ENCODE assay signal across 8 cellular contexts in genomic region chr17:44688675-44689491, GRCh38. TPM values are rescaled to one million over a fixed set of nuclear protein-coding genes. Genes with fewer than 3 reads are reported as not detected.
DNase-seq lines count a peak whose midpoint lies in the region; ATAC-seq and TF ChIP-seq lines count a peak whose summit lies in the region.

No MANE protein-coding gene starts in this region.

- H3K9me2 ChIP-seq in Karpas-422 (replicated peaks; ENCODE audit: insufficient read depth, low read length), result no peaks in the 10 kb centered on the region

- no peaks in the 10 kb centered on the region for H3K9me3 Mint-ChIP-seq in type B pancreatic cell

- DNase-seq in activated CD4-positive, CD25-positive, alpha-beta regulatory T cell (lab: John Stamatoyannopoulos, UW), result no peak
- peak; percentile 52 for DNase-seq in Karpas-422
- no peak for DNase-seq in breast epithelium (ENCODE audit: low spot score in 2 of 2)
- DNase-seq in lower lobe of right lung, result no peak
- DNase-seq in type B pancreatic cell (ENCODE audit: extremely low spot score, unreplicated experiment), result no peak
- no peak for DNase-seq in LoVo (ENCODE audit: low spot score)

- H2AFZ ChIP-seq in Karpas-422 (ENCODE audit: low read length), result peak overlapping the region; percentile 86

- H3K4me1 Mint-ChIP-seq in type B pancreatic cell (ENCODE audit: unreplicated experiment), result peaks cover 15% of the 10 kb centered on the region

- no peaks in the 10 kb centered on the region for H3K9me3 ChIP-seq in Karpas-422 (ENCODE audit: low read length)
- no peaks in the 10 kb centered on the region for H3K9me3 ChIP-seq in breast epithelium
- H3K9me3 ChIP-seq in lower lobe of right lung, result no peaks in the 10 kb centered on the region

- peaks cover 4% of the 10 kb centered on the region for H3K36me3 Mint-ChIP-seq in type B pancreatic cell

- peak overlapping the region; percentile 97 for H3K4me2 ChIP-seq in Karpas-422 (ENCODE audit: low read depth, low read length, poor library complexity, severe bottlenecking)

- no peaks in the 10 kb centered on the region for H3K27me3 Mint-ChIP-seq in type B pancreatic cell

- H3K27me3 ChIP-seq in Karpas-422 (ENCODE audit: low read length) (no peaks in the 10 kb centered on the region), breast epithelium (no peaks in the 10 kb centered on the region), lower lobe of right lung (ENCODE audit: low read depth) (no peaks in the 10 kb centered on the region)

- peak overlapping the region; percentile 99 for H3K4me3 Mint-ChIP-seq in type B pancreatic cell

- intact Hi-C loops in breast epithelium (cut with DNase I; ENCODE audit: low total_unique reads) (no loop called here), lower lobe of right lung (cut with DNase I) (no loop called here)

- TF ChIP-seq CTCF in breast epithelium (IDR thresholded peaks at IDR 0.05) (no peak), lower lobe of right lung (IDR thresholded peaks at IDR 0.05) (no peak), type B pancreatic cell (conservative IDR thresholded peaks at IDR 0.05) (no peak)

- ATAC-seq in activated CD4-positive, CD25-positive, alpha-beta regulatory T cell treated with anti-CD3 and anti-CD28 coated beads, Interleukin-2, amount 50 U/mL, for 24 hours, result peak; percentile 3 to 8
- ATAC-seq in lower lobe of right lung, result no peak
- no peak for ATAC-seq in HG02938 (IDR thresholded peaks at IDR 0.05; ENCODE audit: unreplicated experiment)

- H3K79me2 ChIP-seq in Karpas-422 (ENCODE audit: low read length), result peaks cover 41% of the 10 kb centered on the region

- H3K27ac Mint-ChIP-seq in type B pancreatic cell, result peak overlapping the region; percentile 95

- 0 out of 2 replicates have a peak, but pooled peaks cover under 1% of the 10 kb centered on the region for H3K36me3 ChIP-seq in Karpas-422 (ENCODE audit: insufficient read depth, low read length)
- H3K36me3 ChIP-seq in breast epithelium, result no peaks in the 10 kb centered on the region
- H3K36me3 ChIP-seq in lower lobe of right lung, result peaks cover 30% of the 10 kb centered on the region

- H3K9ac ChIP-seq in Karpas-422 (ENCODE audit: low read length), result peak overlapping the region; percentile 91

- H3K27ac ChIP-seq in Karpas-422 (ENCODE audit: low read length) (no peak overlapping the region), breast epithelium (peak overlapping the region; percentile 79 to 92), lower lobe of right lung (peak overlapping the region; percentile 82)

- H3K4me3 ChIP-seq in Karpas-422 (ENCODE audit: low read length), result peak overlapping the region; percentile 97
- H3K4me3 ChIP-seq in breast epithelium, result peak overlapping the region; percentile 80
- peak overlapping the region; percentile 79 for H3K4me3 ChIP-seq in lower lobe of right lung

- H4K20me1 ChIP-seq in Karpas-422 (ENCODE audit: insufficient read depth, low read depth, low read length), result no peaks in the 10 kb centered on the region

- peaks cover 21% of the 10 kb centered on the region for H3K4me1 ChIP-seq in Karpas-422 (ENCODE audit: low read length)
- peaks cover 6 to 20% of the 10 kb centered on the region in 2 donors for H3K4me1 ChIP-seq in breast epithelium
- H3K4me1 ChIP-seq in lower lobe of right lung, result peaks cover 29% of the 10 kb centered on the region

- TF ChIP-seq POLR2A in breast epithelium (IDR thresholded peaks at IDR 0.05), result no peak

RNA-seq across cellular contexts. Expression of gene CCDC43, which starts 0.7 kb away (rescaled TPM):
- 17.1 and 21.5 TPM in 2 replicates for total RNA-seq in Karpas-422 (2014; rRNA removed; shearing (Covaris generic); ENCODE audit: low replicate concordance)
- total RNA-seq in breast epithelium (10 to 100 TPM; 16.6 to 22.8 (median 16.7) TPM), lower lobe of right lung (18.4 TPM), type B pancreatic cell (ENCODE audit: low replicate concordance) (23.7 and 23.9 TPM in 2 replicates)

RNA-seq across cellular contexts. Expression of gene DBF4B, which starts 19.6 kb away (rescaled TPM):
- total RNA-seq in Karpas-422 (2014; rRNA removed; shearing (Covaris generic); ENCODE audit: low replicate concordance), result 11.6 and 16.2 TPM in 2 replicates
- total RNA-seq in breast epithelium, result 1 to 10 TPM; 2.3 to 7.5 (median 3.2) TPM
- total RNA-seq in lower lobe of right lung, result 6.8 TPM
- total RNA-seq in type B pancreatic cell (ENCODE audit: low replicate concordance), result 7.3 and 27.7 TPM in 2 replicates

RNA-seq across cellular contexts. Expression of gene MEIOC, which starts 32.6 kb away (rescaled TPM):
- total RNA-seq in Karpas-422 (2014; rRNA removed; shearing (Covaris generic); ENCODE audit: low replicate concordance), result not detected in 2 replicates
- total RNA-seq in breast epithelium (under 1 TPM in 1 of 3 donors, not detected in 2; under 0.01 TPM), lower lobe of right lung (not detected), type B pancreatic cell (ENCODE audit: low replicate concordance) (0.60 TPM in 1 of 2 replicates, not detected in the other)

Comparison
In these comparisons a context has a peak if more than half of its experiments do, and no peak if none do; other contexts are left out.
1. ATAC-seq: peak in activated CD4-positive, CD25-positive, alpha-beta regulatory T cell treated with anti-CD3 and anti-CD28 coated beads, Interleukin-2, amount 50 U/mL, for 24 hours (2 of 2); none in lower lobe of right lung (0 of 2) and HG02938 (single experiment).
2. Peak in every context shown above with its lines, with median percentiles within 50 percentile points of each other: H3K4me3 ChIP-seq.